Comparison of ENCODE assay signal across 8 cellular contexts in genomic region chr2:60515751-60516226, GRCh38. TPM values are rescaled to one million over a fixed set of nuclear protein-coding genes. Genes with fewer than 3 reads are reported as not detected.
A peak's percentile ranks its signal among the peaks of the same experiment; 100 is the strongest.
DNase-seq lines count a peak whose midpoint lies in the region; ATAC-seq and TF ChIP-seq lines count a peak whose summit lies in the region.

No MANE protein-coding gene starts in this region.

- POLR2A ChIA-PET in A673 (lab: Charles Lee; ENCODE audit: low non-redundant PET) = no interaction called here

- intact Hi-C loops in A673 (cut with micrococcal nuclease; ENCODE audit: unreplicated experiment) (no loop called here), Right ventricle myocardium superior (cut with DNase I) (no loop called here)

- ATAC-seq in GM18858 (IDR thresholded peaks at IDR 0.05; ENCODE audit: unreplicated experiment) (peak; percentile 89), HG02943 (IDR thresholded peaks at IDR 0.05; ENCODE audit: low read depth, unreplicated experiment) (peak; percentile 73), Right ventricle myocardium superior (ENCODE audit: poor library complexity) (no peak)

- H3K4me3 ChIP-seq in A673 (ENCODE audit: low read depth, low read length, poor library complexity, severe bottlenecking) (no peak overlapping the region), BE2C (ENCODE audit: low read depth, low read length) (no peak overlapping the region)

- H3K27ac ChIP-seq in A673 (ENCODE audit: low read depth, low read length, poor library complexity, severe bottlenecking) = no peak overlapping the region

- no TSS peak for BruUV-seq in A673 (replicated peaks; lab: Mats Ljungman, UMichigan)

- DNase-seq in A673 (ENCODE audit: low spot score) = peak; percentile 11
- DNase-seq in RPMI7951 (ENCODE audit: low read depth) = peak; percentile 14
- DNase-seq in kidney glomerular epithelial cell (lab: John Stamatoyannopoulos, UW) = peak; percentile 55
- no peak for DNase-seq in BE2C
- DNase-seq in Right ventricle myocardium superior = no peak
- DNase-seq in NCI-H1436 treated with DMSO at 0.1 percent for 48 hours (lab: John Stamatoyannopoulos, UW) = no peak

- H3K9me3 ChIP-seq in A673 (ENCODE audit: low read depth, low read length, poor library complexity, severe bottlenecking) (no peaks in the 10 kb centered on the region), BE2C (no peaks in the 10 kb centered on the region)

- CTCF ChIA-PET in A673 (lab: Charles Lee) = no interaction called here

- H3K4me1 ChIP-seq in A673 (ENCODE audit: insufficient read depth, low read length, poor library complexity, severe bottlenecking) = peaks cover 12% of the 10 kb centered on the region
- no peaks in the 10 kb centered on the region for H3K4me1 ChIP-seq in BE2C

- no peaks in the 10 kb centered on the region for H3K36me3 ChIP-seq in A673 (ENCODE audit: insufficient read depth, low read length, poor library complexity, severe bottlenecking)
- H3K36me3 ChIP-seq in BE2C = no peaks in the 10 kb centered on the region

- H3K27me3 ChIP-seq in A673 (replicated peaks; ENCODE audit: insufficient read depth, low read depth, low read length, poor library complexity) (peaks cover 36% of the 10 kb centered on the region), BE2C (no peaks in the 10 kb centered on the region)

- TF ChIP-seq CTCF in A673 (conservative IDR thresholded peaks at IDR 0.05; ENCODE audit: low read depth, low read length) = no peak
- no peak for TF ChIP-seq CTCF in BE2C (IDR thresholded peaks at IDR 0.05; ENCODE audit: low read depth, low read length)

RNA-seq across cellular contexts. Expression of gene BCL11A, which starts 37.7 kb away (rescaled TPM):
- total RNA-seq in A673 (2021) (1.3 and 2.8 TPM in 2 replicates), Right ventricle myocardium superior (31.6 TPM)
- total RNA-seq in RPMI7951 (2014; rRNA removed; shearing (Covaris generic)) = under 0.01 TPM in 1 of 2 replicates, not detected in the other
- polyA plus RNA-seq in BE2C (2012; ENCODE audit: insufficient read depth, insufficient read length, low read depth) = 6.5 TPM

Comparison
In these comparisons a context has a peak if more than half of its experiments do, and no peak if none do; other contexts are left out.
1. DNase-seq: peak in A673 (single experiment), RPMI7951 (single experiment) and kidney glomerular epithelial cell (single experiment); none in BE2C (single experiment), Right ventricle myocardium superior (single experiment) and NCI-H1436 treated with DMSO at 0.1 percent for 48 hours (single experiment).